Comparison of ENCODE assay signal across 1 cellular context in the genomic region with DNA sequence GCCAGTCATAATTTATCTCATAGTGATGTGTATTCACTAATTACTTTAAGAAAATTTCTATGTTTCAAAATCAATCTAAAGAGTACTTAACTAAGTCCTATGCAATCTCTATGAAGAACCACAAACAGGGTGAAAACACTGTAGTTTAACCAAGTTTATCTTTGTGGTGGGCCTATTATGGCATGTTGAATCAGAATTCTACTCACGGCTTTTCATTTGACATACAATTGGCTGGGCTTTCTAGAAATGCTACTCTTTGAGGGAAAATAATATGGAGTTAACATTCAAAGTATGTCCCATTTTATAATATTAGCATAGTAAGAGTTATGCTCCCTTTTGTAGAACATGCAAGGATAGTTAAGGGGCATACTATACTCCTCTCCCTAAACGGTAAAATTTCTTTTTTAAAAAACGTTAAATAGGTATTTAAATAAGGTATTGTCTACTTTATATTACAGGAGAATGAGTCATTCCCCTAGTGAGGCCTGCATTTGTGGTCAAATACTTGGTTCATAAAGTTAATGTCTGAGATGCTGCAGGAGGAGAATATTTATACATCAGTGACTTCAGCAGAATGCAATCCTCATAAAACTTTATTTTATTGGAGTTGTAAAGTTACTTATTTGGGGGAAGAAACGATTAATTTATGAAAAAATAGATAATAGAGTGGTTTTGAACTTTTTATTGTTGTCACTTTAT.
TF ChIP-seq lines count a peak whose summit lies in the region.

No MANE protein-coding gene starts in this region.

TF ChIP-seq in GM23338, 12 proteins besides CTCF, POLR2A, EP300 and RAD21 (continued from another document):
- no peak for TF ChIP-seq STAT1 (IDR thresholded peaks at IDR 0.05; ENCODE audit: unreplicated experiment)
